11 cellular contexts compared by ENCODE assay signal in the genomic region with DNA sequence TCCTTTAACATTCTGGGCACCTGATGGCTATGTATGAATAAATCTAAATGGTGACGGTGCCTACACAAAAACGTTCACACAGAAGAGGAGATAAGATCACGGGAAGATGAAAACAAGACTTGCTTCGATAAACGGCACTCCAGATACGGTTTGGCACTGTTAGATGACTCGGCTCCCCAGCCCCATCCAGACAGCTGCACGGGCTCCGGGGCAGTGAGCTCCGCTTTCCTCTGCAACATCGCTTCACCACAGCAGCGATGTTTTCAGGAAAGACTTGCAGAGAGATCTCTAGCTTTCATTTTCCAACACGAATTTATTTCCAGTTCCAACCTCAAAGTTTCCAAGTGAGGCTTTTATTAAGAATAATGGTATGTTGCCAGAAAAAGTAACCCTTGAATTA.
DNase-seq lines count a peak whose midpoint lies in the region; ATAC-seq and TF ChIP-seq lines count a peak whose summit lies in the region.
"Had no signal": no experiment of that assay in that cellular context is flagged by ENCODE, and none has a peak within 500 bp of the region (broad histone marks: within the 10 kb centered on the region; RNA-seq: fewer than 3 reads in every experiment).

No MANE protein-coding gene starts in this region.

- in situ Hi-C loops in KBM-7 (cut with MboI; ENCODE audit: low pct_unique_long_range_greater_than_20kb, low sequenced_read_pairs) = no loop called here

- H3K4me1 Mint-ChIP-seq in activated CD8-positive, alpha-beta memory T cell treated with anti-CD3 and anti-CD28 coated beads, Interleukin-2, amount 10 ng/mL, durations not matched to agents 7 days and 5 days = peaks cover 17% of the 10 kb centered on the region
- H3K4me1 Mint-ChIP-seq in activated CD4-positive, alpha-beta T cell treated with anti-CD3 and anti-CD28 coated beads, Interleukin-2, amount 10 ng/mL, durations not matched to agents 7 days and 5 days = peaks cover 27% of the 10 kb centered on the region

- peak overlapping the region; percentile 32 for H3K4me3 ChIP-seq in fibroblast of pulmonary artery (replicated peaks; ENCODE audit: low read depth, low read length)
- H3K4me3 ChIP-seq: A549 had no signal

- TF ChIP-seq CTCF in fibroblast of pulmonary artery (IDR thresholded peaks at IDR 0.05; ENCODE audit: low read length, missing control alignments) = no peak

- H3K4me3 Mint-ChIP-seq in activated CD8-positive, alpha-beta memory T cell treated with anti-CD3 and anti-CD28 coated beads, Interleukin-2, amount 10 ng/mL, durations not matched to agents 7 days and 5 days = peak overlapping the region; percentile 20
- H3K4me3 Mint-ChIP-seq in activated CD4-positive, alpha-beta T cell treated with anti-CD3 and anti-CD28 coated beads, Interleukin-2, amount 10 ng/mL, durations not matched to agents 7 days and 5 days = peak overlapping the region; percentile 24

- no peak for DNase-seq in activated CD8-positive, alpha-beta memory T cell treated with anti-CD3 and anti-CD28 coated beads, Interleukin-2, amount 10 ng/mL, durations not matched to agents 7 days and 5 days
- no peak for DNase-seq in activated CD8-positive, alpha-beta memory T cell treated with anti-CD3 and anti-CD28 coated beads, Interleukin-2, amount 50 U/mL, for 48 hours
- peak; percentile 21 for DNase-seq in activated CD4-positive, alpha-beta T cell treated with anti-CD3 and anti-CD28 coated beads, Interleukin-2, amount 10 ng/mL, durations not matched to agents 7 days and 5 days
- DNase-seq in fibroblast of pulmonary artery (ENCODE audit: low read depth) (peak; percentile 31), NCI-H1417 (lab: John Stamatoyannopoulos, UW) (no peak), KBM-7 (no peak), NCI-H2227 treated with DMSO at 0.1 percent for 48 hours (lab: John Stamatoyannopoulos, UW) (no peak)
- DNase-seq in stimulated activated naive CD8-positive, alpha-beta T cell treated with anti-CD3 and anti-CD28 coated beads, Interleukin-15, Interleukin-2, amounts not matched to agents 100 U/mL and 50 U/mL, for 24 hours = peak; percentile 29
- DNase-seq: NCI-H526 had no signal

- no peaks in the 10 kb centered on the region for H3K36me3 Mint-ChIP-seq in activated CD8-positive, alpha-beta memory T cell treated with anti-CD3 and anti-CD28 coated beads, Interleukin-2, amount 10 ng/mL, durations not matched to agents 7 days and 5 days
- H3K36me3 Mint-ChIP-seq in activated CD4-positive, alpha-beta T cell treated with anti-CD3 and anti-CD28 coated beads, Interleukin-2, amount 10 ng/mL, durations not matched to agents 7 days and 5 days (ENCODE audit: low read depth) = no peaks in the 10 kb centered on the region

- CTCF ChIA-PET in activated CD8-positive, alpha-beta memory T cell treated with anti-CD3 and anti-CD28 coated beads, Interleukin-2, amount 10 ng/mL, durations not matched to agents 7 days and 5 days (lab: Charles Lee) = no interaction called here
- CTCF ChIA-PET in activated CD4-positive, alpha-beta T cell treated with anti-CD3 and anti-CD28 coated beads, Interleukin-2, amount 10 ng/mL, durations not matched to agents 7 days and 5 days (lab: Charles Lee) = interaction anchor here (1.4 kb wide), 1 partner anchor 7 kb away, joined by 4 read pairs; no protein-coding TSS in a partner anchor

- H3K27me3 Mint-ChIP-seq in activated CD8-positive, alpha-beta memory T cell treated with anti-CD3 and anti-CD28 coated beads, Interleukin-2, amount 10 ng/mL, durations not matched to agents 7 days and 5 days = peaks cover 43% of the 10 kb centered on the region
- peaks cover 18% of the 10 kb centered on the region for H3K27me3 Mint-ChIP-seq in activated CD4-positive, alpha-beta T cell treated with anti-CD3 and anti-CD28 coated beads, Interleukin-2, amount 10 ng/mL, durations not matched to agents 7 days and 5 days

- no peak overlapping the region for H3K27ac Mint-ChIP-seq in activated CD8-positive, alpha-beta memory T cell treated with anti-CD3 and anti-CD28 coated beads, Interleukin-2, amount 10 ng/mL, durations not matched to agents 7 days and 5 days
- no peak overlapping the region for H3K27ac Mint-ChIP-seq in activated CD4-positive, alpha-beta T cell treated with anti-CD3 and anti-CD28 coated beads, Interleukin-2, amount 10 ng/mL, durations not matched to agents 7 days and 5 days
- H3K27ac Mint-ChIP-seq: IgD-negative memory B cell had no signal

- H3K9me3 Mint-ChIP-seq in activated CD8-positive, alpha-beta memory T cell treated with anti-CD3 and anti-CD28 coated beads, Interleukin-2, amount 10 ng/mL, durations not matched to agents 7 days and 5 days (ENCODE audit: low read depth) = peaks cover 2% of the 10 kb centered on the region
- H3K9me3 Mint-ChIP-seq in activated CD4-positive, alpha-beta T cell treated with anti-CD3 and anti-CD28 coated beads, Interleukin-2, amount 10 ng/mL, durations not matched to agents 7 days and 5 days = no peaks in the 10 kb centered on the region

- ATAC-seq in activated CD8-positive, alpha-beta memory T cell treated with anti-CD3 and anti-CD28 coated beads, Interleukin-2, amount 10 ng/mL, durations not matched to agents 7 days and 5 days = peak; percentile 49
- ATAC-seq in stimulated activated naive CD8-positive, alpha-beta T cell treated with anti-CD3 and anti-CD28 coated beads, Interleukin-15, Interleukin-2, amounts not matched to agents 100 U/mL and 50 U/mL, for 24 hours = peak; percentile 61
- ATAC-seq: A549 had no signal

- POLR2A ChIA-PET in activated CD4-positive, alpha-beta T cell treated with anti-CD3 and anti-CD28 coated beads, Interleukin-2, amount 10 ng/mL, durations not matched to agents 7 days and 5 days (lab: Charles Lee) = no interaction called here

Comparison
In these comparisons a context has a peak if more than half of its experiments do, and no peak if none do; other contexts are left out.
1. DNase-seq: peak in activated CD4-positive, alpha-beta T cell treated with anti-CD3 and anti-CD28 coated beads, Interleukin-2, amount 10 ng/mL, durations not matched to agents 7 days and 5 days (single experiment), fibroblast of pulmonary artery (single experiment) and stimulated activated naive CD8-positive, alpha-beta T cell treated with anti-CD3 and anti-CD28 coated beads, Interleukin-15, Interleukin-2, amounts not matched to agents 100 U/mL and 50 U/mL, for 24 hours (single experiment); none in activated CD8-positive, alpha-beta memory T cell treated with anti-CD3 and anti-CD28 coated beads, Interleukin-2, amount 10 ng/mL, durations not matched to agents 7 days and 5 days (single experiment), activated CD8-positive, alpha-beta memory T cell treated with anti-CD3 and anti-CD28 coated beads, Interleukin-2, amount 50 U/mL, for 48 hours (single experiment), NCI-H1417 (0 of 3), KBM-7 (single experiment) and NCI-H2227 treated with DMSO at 0.1 percent for 48 hours (single experiment).